16 cellular contexts compared by ENCODE assay signal in the genomic region with DNA sequence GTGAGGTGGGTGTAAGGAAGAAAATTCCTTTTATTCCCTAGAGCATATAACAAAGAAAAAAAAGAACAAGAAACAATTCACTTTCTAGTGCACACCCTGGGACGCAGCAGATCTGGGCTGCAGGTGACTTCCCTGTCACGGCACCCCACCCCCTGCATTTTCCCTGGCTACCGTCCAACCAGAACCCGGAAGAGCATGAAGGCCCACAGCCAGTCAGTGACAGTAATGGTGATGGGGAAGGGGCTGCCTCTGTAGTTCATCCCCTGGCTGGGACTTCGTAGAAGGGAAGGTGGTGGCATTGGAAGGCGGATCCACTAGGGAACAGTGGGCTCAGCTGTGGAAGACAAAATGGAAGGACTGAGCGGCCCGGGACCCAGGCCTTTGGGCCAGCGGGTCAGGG.
"Had no signal": no experiment of that assay in that cellular context is flagged by ENCODE, and none has a peak within 500 bp of the region (broad histone marks: within the 10 kb centered on the region; RNA-seq: fewer than 3 reads in every experiment).

No MANE protein-coding gene starts in this region.

- H3K36me3 Mint-ChIP-seq: natural killer cell had no signal

- ATAC-seq: activated naive CD4-positive, alpha-beta T cell treated with anti-CD3 and anti-CD28 coated beads, Interleukin-2, amount 50 U/mL, for 72 hours; foreskin keratinocyte; left lung; natural killer cell; stimulated activated naive CD8-positive, alpha-beta T cell treated with anti-CD3 and anti-CD28 coated beads, Interleukin-15, amount 100 ng/mL, for 72 hours had no signal

- H3K36me3 ChIP-seq: brain microvascular endothelial cell, left lung, prostate gland, tibial artery had no signal

- H3K27me3 ChIP-seq: brain microvascular endothelial cell, foreskin keratinocyte, left lung, tibial artery had no signal

- DNase-seq: activated T-cell treated with anti-CD3 and anti-CD28 coated beads, Interleukin-2, amount 50 U/mL, for 1 hour; aorta; brain microvascular endothelial cell; caudate nucleus; dermis blood vessel endothelial cell; effector CD8-positive, alpha-beta T cell; foreskin keratinocyte; left lung; midbrain; natural killer cell; stimulated activated CD4-positive, alpha-beta T cell treated with anti-CD3 and anti-CD28 coated beads, Interleukin-4, amount 100 ng/mL, for 24 hours; stimulated activated naive CD8-positive, alpha-beta T cell treated with anti-CD3 and anti-CD28 coated beads, Interleukin-15, amount 100 ng/mL, for 72 hours; T-helper 9 cell; tibial artery had no signal

- H3K27ac Mint-ChIP-seq: activated naive CD4-positive, alpha-beta T cell treated with anti-CD3 and anti-CD28 coated beads, Interleukin-2, amount 50 U/mL, for 72 hours; natural killer cell; stimulated activated naive CD8-positive, alpha-beta T cell treated with anti-CD3 and anti-CD28 coated beads, Interleukin-15, amount 100 ng/mL, for 72 hours had no signal

- H3K4me1 ChIP-seq: foreskin keratinocyte, left lung, prostate gland, tibial artery had no signal

- H3K4me3 ChIP-seq: left lung, prostate gland, tibial artery had no signal

- H3K4me1 Mint-ChIP-seq: natural killer cell; stimulated activated naive CD8-positive, alpha-beta T cell treated with anti-CD3 and anti-CD28 coated beads, Interleukin-15, amount 100 ng/mL, for 72 hours had no signal

- H3K4me3 Mint-ChIP-seq: natural killer cell; stimulated activated naive CD8-positive, alpha-beta T cell treated with anti-CD3 and anti-CD28 coated beads, Interleukin-15, amount 100 ng/mL, for 72 hours had no signal

- H3K27ac ChIP-seq: brain microvascular endothelial cell, foreskin keratinocyte, left lung, prostate gland, tibial artery had no signal

- H3K9me3 ChIP-seq: prostate gland had no signal
